ENCODE assay signal across 23 cellular contexts in the genomic region with DNA sequence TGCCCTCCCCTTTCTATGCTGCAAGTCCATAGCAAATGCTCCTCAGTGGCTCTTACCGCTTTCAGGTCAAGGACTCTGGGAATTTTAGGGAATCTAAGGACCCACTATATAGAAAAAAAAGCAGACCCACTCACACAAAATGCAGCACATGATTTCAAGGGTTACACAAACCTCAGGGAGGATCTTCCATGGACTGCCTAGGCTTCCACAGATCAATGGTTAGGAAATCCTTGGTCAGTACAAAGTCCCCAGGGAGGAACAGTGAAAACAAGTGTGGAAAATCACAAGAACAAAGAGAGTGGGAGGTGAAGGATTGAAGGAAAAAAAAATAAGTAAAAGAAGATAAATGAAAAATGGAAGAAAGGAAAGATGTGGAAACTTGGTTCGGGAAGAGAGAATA.
"Had no signal": no experiment of that assay in that cellular context is flagged by ENCODE, and none has a peak within 500 bp of the region (broad histone marks: within the 10 kb centered on the region; RNA-seq: fewer than 3 reads in every experiment).

No MANE protein-coding gene starts in this region.

- H3K4me1 Mint-ChIP-seq: activated CD8-positive, alpha-beta memory T cell treated with anti-CD3 and anti-CD28 coated beads, Interleukin-2, amount 10 ng/mL, durations not matched to agents 7 days and 5 days; activated naive CD8-positive, alpha-beta T cell treated with anti-CD3 and anti-CD28 coated beads for 36 hours had no signal

- H3K9me3 ChIP-seq: Peyer's patch had no signal

- DNase-seq: activated CD4-positive, alpha-beta T cell treated with anti-CD3 and anti-CD28 coated beads for 1 hour; activated CD4-positive, alpha-beta T cell treated with anti-CD3 and anti-CD28 coated beads, Interleukin-2, amount 10 ng/mL, durations not matched to agents 24 days and 14 days; activated CD4-positive, alpha-beta T cell treated with anti-CD3 and anti-CD28 coated beads, Interleukin-2, amount 50 U/mL, for 48 hours; activated CD8-positive, alpha-beta memory T cell treated with anti-CD3 and anti-CD28 coated beads, Interleukin-2, amount 10 ng/mL, durations not matched to agents 7 days and 5 days; activated effector memory CD4-positive, alpha-beta T cell treated with anti-CD3 and anti-CD28 coated beads, Interleukin-2, amount 50 U/mL, for 16 hours; activated naive CD4-positive, alpha-beta T cell treated with anti-CD3 and anti-CD28 coated beads for 36 hours; activated naive CD8-positive, alpha-beta T cell treated with anti-CD3 and anti-CD28 coated beads for 36 hours; activated T-cell treated with anti-CD3 and anti-CD28 coated beads, Interleukin-2, amount 50 U/mL, for 24 hours; anterior cingulate cortex; Karpas-422; MM.1S; NCI-H1105 treated with DMSO at 0.1 percent for 48 hours; NCI-H1436 treated with DMSO at 0.1 percent for 48 hours; NCI-H187; NCI-H2081; NCI-H510A treated with DMSO at 0.1 percent for 48 hours; NCI-H69; Peyer's patch; SHP77; T-helper 17 cell; T-helper 9 cell had no signal

- H3K4me3 Mint-ChIP-seq: activated CD4-positive, alpha-beta T cell treated with anti-CD3 and anti-CD28 coated beads, Interleukin-2, amount 10 ng/mL, durations not matched to agents 24 days and 14 days; activated CD8-positive, alpha-beta memory T cell treated with anti-CD3 and anti-CD28 coated beads, Interleukin-2, amount 10 ng/mL, durations not matched to agents 7 days and 5 days; activated naive CD4-positive, alpha-beta T cell treated with anti-CD3 and anti-CD28 coated beads for 36 hours; activated naive CD8-positive, alpha-beta T cell treated with anti-CD3 and anti-CD28 coated beads for 36 hours; activated T-cell treated with anti-CD3 and anti-CD28 coated beads, Interleukin-2, amount 50 U/mL, for 24 hours; T-helper 17 cell; WTC11 had no signal

- H3K4me1 ChIP-seq: Peyer's patch had no signal

- H3K27ac ChIP-seq: Peyer's patch had no signal

- H3K9me3 Mint-ChIP-seq: activated naive CD4-positive, alpha-beta T cell treated with anti-CD3 and anti-CD28 coated beads for 36 hours; activated naive CD8-positive, alpha-beta T cell treated with anti-CD3 and anti-CD28 coated beads for 36 hours; activated T-cell treated with anti-CD3 and anti-CD28 coated beads, Interleukin-2, amount 50 U/mL, for 24 hours had no signal

- ATAC-seq: activated CD8-positive, alpha-beta memory T cell treated with anti-CD3 and anti-CD28 coated beads, Interleukin-2, amount 10 ng/mL, durations not matched to agents 7 days and 5 days; K562; T-helper 17 cell had no signal

- H3K4me3 ChIP-seq: K562, Peyer's patch had no signal

- FAIRE-seq: K562 had no signal

- H3K36me3 Mint-ChIP-seq: activated CD8-positive, alpha-beta memory T cell treated with anti-CD3 and anti-CD28 coated beads, Interleukin-2, amount 10 ng/mL, durations not matched to agents 7 days and 5 days; activated naive CD8-positive, alpha-beta T cell treated with anti-CD3 and anti-CD28 coated beads for 36 hours; WTC11 had no signal

- H3K27ac Mint-ChIP-seq: activated CD4-positive, alpha-beta T cell treated with anti-CD3 and anti-CD28 coated beads, Interleukin-2, amount 10 ng/mL, durations not matched to agents 24 days and 14 days; activated CD8-positive, alpha-beta memory T cell treated with anti-CD3 and anti-CD28 coated beads, Interleukin-2, amount 10 ng/mL, durations not matched to agents 7 days and 5 days; activated naive CD4-positive, alpha-beta T cell treated with anti-CD3 and anti-CD28 coated beads for 36 hours; activated naive CD8-positive, alpha-beta T cell treated with anti-CD3 and anti-CD28 coated beads for 36 hours; activated T-cell treated with anti-CD3 and anti-CD28 coated beads, Interleukin-2, amount 50 U/mL, for 24 hours; T-helper 17 cell; WTC11 had no signal

- H3K36me3 ChIP-seq: Peyer's patch had no signal

- H3K27me3 Mint-ChIP-seq: activated CD8-positive, alpha-beta memory T cell treated with anti-CD3 and anti-CD28 coated beads, Interleukin-2, amount 10 ng/mL, durations not matched to agents 7 days and 5 days; activated naive CD8-positive, alpha-beta T cell treated with anti-CD3 and anti-CD28 coated beads for 36 hours; activated T-cell treated with anti-CD3 and anti-CD28 coated beads, Interleukin-2, amount 50 U/mL, for 24 hours; T-helper 17 cell had no signal
